ENCODE assay signal across 11 cellular contexts in the genomic region with DNA sequence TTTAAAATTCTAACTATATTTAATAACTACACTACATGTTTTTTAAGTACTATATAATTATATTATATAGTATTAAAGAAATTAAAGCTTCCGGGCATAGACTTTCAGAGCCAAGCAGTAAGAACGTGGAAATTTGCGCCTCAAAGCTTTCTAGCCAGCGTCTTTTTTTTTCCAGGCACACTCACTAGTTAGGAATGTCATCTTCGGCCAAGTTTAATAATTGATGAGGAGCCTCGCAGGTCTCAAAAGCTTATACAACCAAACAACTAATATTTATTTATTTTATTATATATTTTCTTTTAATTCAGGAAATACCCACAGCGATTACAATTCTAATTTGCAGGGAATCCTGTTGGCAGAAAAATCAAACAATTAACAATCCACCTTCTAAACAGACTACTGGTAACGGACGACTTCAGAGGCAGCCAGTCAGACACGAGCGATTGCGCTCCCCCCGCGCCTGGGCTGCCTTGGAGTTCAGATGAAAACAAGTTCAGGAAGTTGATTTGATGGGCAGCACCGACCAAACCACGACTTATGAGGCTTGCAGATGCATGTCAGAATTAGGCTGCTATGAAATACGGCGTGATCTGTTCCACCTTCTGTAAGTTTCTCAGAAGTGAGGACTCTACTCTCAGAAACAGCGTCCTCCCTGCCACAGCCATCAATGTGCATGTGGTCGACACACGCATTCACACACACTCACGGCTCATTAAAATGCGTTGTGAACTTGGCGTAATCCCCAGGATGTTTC.
DNase-seq lines count a peak whose midpoint lies in the region; ATAC-seq and TF ChIP-seq lines count a peak whose summit lies in the region.
"Had no signal": no experiment of that assay in that cellular context is flagged by ENCODE, and none has a peak within 500 bp of the region (broad histone marks: within the 10 kb centered on the region; RNA-seq: fewer than 3 reads in every experiment).

No MANE protein-coding gene starts in this region.

- DNase-seq in AG10803 (ENCODE audit: low read depth) = peak; percentile 2
- peak in 3 of 5 experiments; percentile 24 to 97 (median 47) for DNase-seq in T-helper 2 cell
- DNase-seq in activated naive CD4-positive, alpha-beta T cell treated with anti-CD3 and anti-CD28 coated beads, Interleukin-2, amount 10 ng/mL, durations not matched to agents 7 days and 5 days = peak; percentile 90
- peak; percentile 69 for DNase-seq in natural killer cell treated with Interleukin-12 subunit alpha and Interleukin-12 subunit beta and Interleukin-15 and Interleukin-18, amount 100 ng/mL, for 72 hours (ENCODE audit: low spot score)
- no peak for DNase-seq in GM10266 (ENCODE audit: extremely low spot score)
- DNase-seq in stomach = no peak
- no peak for DNase-seq in BE2C
- DNase-seq in NCI-H510A treated with DMSO at 0.1 percent for 48 hours (lab: John Stamatoyannopoulos, UW) = no peak
- DNase-seq: right lobe of liver had no signal

- intact Hi-C loops in stomach (cut with DNase I; ENCODE audit: low total_unique reads) = no loop called here

- H3K27me3 Mint-ChIP-seq in activated naive CD4-positive, alpha-beta T cell treated with anti-CD3 and anti-CD28 coated beads, Interleukin-2, amount 10 ng/mL, durations not matched to agents 7 days and 5 days = peaks cover 7% of the 10 kb centered on the region
- peaks cover 49 to 70% of the 10 kb centered on the region in 2 donors for H3K27me3 Mint-ChIP-seq in natural killer cell treated with Interleukin-12 subunit alpha and Interleukin-12 subunit beta and Interleukin-15 and Interleukin-18, amount 100 ng/mL, for 72 hours

- no peak for TF ChIP-seq POLR2A in stomach (IDR thresholded peaks at IDR 0.05)

- H3K36me3 ChIP-seq in stomach (no peaks in the 10 kb centered on the region), BE2C (no peaks in the 10 kb centered on the region)
- H3K36me3 ChIP-seq: right lobe of liver, upper lobe of left lung had no signal

- H3K9me3 ChIP-seq in stomach (no peaks in the 10 kb centered on the region), BE2C (no peaks in the 10 kb centered on the region)
- H3K9me3 ChIP-seq: right lobe of liver, upper lobe of left lung had no signal

- peaks cover 82% of the 10 kb centered on the region for H3K4me1 Mint-ChIP-seq in activated naive CD4-positive, alpha-beta T cell treated with anti-CD3 and anti-CD28 coated beads, Interleukin-2, amount 10 ng/mL, durations not matched to agents 7 days and 5 days
- H3K4me1 Mint-ChIP-seq in natural killer cell treated with Interleukin-12 subunit alpha and Interleukin-12 subunit beta and Interleukin-15 and Interleukin-18, amount 100 ng/mL, for 72 hours (ENCODE audit: low read depth in 2 of 2) = peaks cover 28 to 31% of the 10 kb centered on the region in 2 donors
- H3K4me1 Mint-ChIP-seq: IgD-negative memory B cell had no signal

- H3K27me3 ChIP-seq in stomach = peaks cover 0 to 79% (median 35%) of the 10 kb centered on the region in 3 donors
- no peaks in the 10 kb centered on the region for H3K27me3 ChIP-seq in BE2C
- H3K27me3 ChIP-seq: right lobe of liver, upper lobe of left lung had no signal

- peaks cover 8% of the 10 kb centered on the region for H3K36me3 Mint-ChIP-seq in activated naive CD4-positive, alpha-beta T cell treated with anti-CD3 and anti-CD28 coated beads, Interleukin-2, amount 10 ng/mL, durations not matched to agents 7 days and 5 days
- peaks cover 4% of the 10 kb centered on the region for H3K36me3 Mint-ChIP-seq in natural killer cell treated with Interleukin-12 subunit alpha and Interleukin-12 subunit beta and Interleukin-15 and Interleukin-18, amount 100 ng/mL, for 72 hours
- H3K36me3 Mint-ChIP-seq: IgD-negative memory B cell had no signal

- peaks cover 0 to 27% (median 7%) of the 10 kb centered on the region in 4 donors for H3K4me1 ChIP-seq in stomach
- H3K4me1 ChIP-seq in BE2C = peaks cover 16% of the 10 kb centered on the region; the same call in 1 of the 2 replicates
- H3K4me1 ChIP-seq: right lobe of liver had no signal

- peak overlapping the region in 1 of 5 donors; percentile 26 for H3K27ac ChIP-seq in stomach
- H3K27ac ChIP-seq: right lobe of liver, upper lobe of left lung had no signal

- H3K9me3 Mint-ChIP-seq in activated naive CD4-positive, alpha-beta T cell treated with anti-CD3 and anti-CD28 coated beads, Interleukin-2, amount 10 ng/mL, durations not matched to agents 7 days and 5 days = no peaks in the 10 kb centered on the region
- H3K9me3 Mint-ChIP-seq in natural killer cell treated with Interleukin-12 subunit alpha and Interleukin-12 subunit beta and Interleukin-15 and Interleukin-18, amount 100 ng/mL, for 72 hours = peaks cover 3% of the 10 kb centered on the region

- CTCF ChIA-PET in activated naive CD4-positive, alpha-beta T cell treated with anti-CD3 and anti-CD28 coated beads, Interleukin-2, amount 10 ng/mL, durations not matched to agents 7 days and 5 days (lab: Charles Lee) = interaction anchor here (6.5 kb wide), 1 partner anchor 296 kb away, joined by 94 read pairs; no protein-coding TSS in a partner anchor

- TF ChIP-seq CTCF in AG10803 (conservative IDR thresholded peaks at IDR 0.05; ENCODE audit: low read length) = no peak
- TF ChIP-seq CTCF in GM10266 (IDR thresholded peaks at IDR 0.05; ENCODE audit: control insufficient read depth, insufficient read depth, low read depth, missing control alignments) = no peak
- TF ChIP-seq CTCF in stomach (IDR thresholded peaks at IDR 0.05) = no peak
- TF ChIP-seq CTCF in BE2C (IDR thresholded peaks at IDR 0.05; ENCODE audit: low read depth, low read length) = no peak

- no peak overlapping the region for H3K4me3 ChIP-seq in AG10803 (ENCODE audit: low read length)
- no peak overlapping the region for H3K4me3 ChIP-seq in stomach
- H3K4me3 ChIP-seq in BE2C (ENCODE audit: low read depth, low read length) = no peak overlapping the region
- H3K4me3 ChIP-seq: right lobe of liver, upper lobe of left lung had no signal

- ATAC-seq in natural killer cell treated with Interleukin-12 subunit alpha and Interleukin-12 subunit beta and Interleukin-15 and Interleukin-18, amount 100 ng/mL, for 72 hours = peak; percentile 77 to 89

- TF ChIP-seq EP300 in stomach (IDR thresholded peaks at IDR 0.05) = no peak

- H3K27ac Mint-ChIP-seq in activated naive CD4-positive, alpha-beta T cell treated with anti-CD3 and anti-CD28 coated beads, Interleukin-2, amount 10 ng/mL, durations not matched to agents 7 days and 5 days = peak overlapping the region; percentile 97
- H3K27ac Mint-ChIP-seq in natural killer cell treated with Interleukin-12 subunit alpha and Interleukin-12 subunit beta and Interleukin-15 and Interleukin-18, amount 100 ng/mL, for 72 hours = peak overlapping the region; percentile 58 to 61

- WGBS in stomach, 5 donors = 44 to 65% (median 51%) methylated on average over 24 of the region's 24 CpGs

- peak overlapping the region; percentile 85 for H3K4me3 Mint-ChIP-seq in activated naive CD4-positive, alpha-beta T cell treated with anti-CD3 and anti-CD28 coated beads, Interleukin-2, amount 10 ng/mL, durations not matched to agents 7 days and 5 days
- H3K4me3 Mint-ChIP-seq in natural killer cell treated with Interleukin-12 subunit alpha and Interleukin-12 subunit beta and Interleukin-15 and Interleukin-18, amount 100 ng/mL, for 72 hours = peak overlapping the region; percentile 67
- H3K4me3 Mint-ChIP-seq: IgD-negative memory B cell had no signal

Comparison
In these comparisons a context has a peak if more than half of its experiments do, and no peak if none do; other contexts are left out.
1. DNase-seq: peak in AG10803 (single experiment), T-helper 2 cell (3 of 5), activated naive CD4-positive, alpha-beta T cell treated with anti-CD3 and anti-CD28 coated beads, Interleukin-2, amount 10 ng/mL, durations not matched to agents 7 days and 5 days (single experiment) and natural killer cell treated with Interleukin-12 subunit alpha and Interleukin-12 subunit beta and Interleukin-15 and Interleukin-18, amount 100 ng/mL, for 72 hours (single experiment); none in GM10266 (single experiment), stomach (single experiment), BE2C (single experiment) and NCI-H510A treated with DMSO at 0.1 percent for 48 hours (single experiment).